1 cellular context compared by ENCODE assay signal in the genomic region with DNA sequence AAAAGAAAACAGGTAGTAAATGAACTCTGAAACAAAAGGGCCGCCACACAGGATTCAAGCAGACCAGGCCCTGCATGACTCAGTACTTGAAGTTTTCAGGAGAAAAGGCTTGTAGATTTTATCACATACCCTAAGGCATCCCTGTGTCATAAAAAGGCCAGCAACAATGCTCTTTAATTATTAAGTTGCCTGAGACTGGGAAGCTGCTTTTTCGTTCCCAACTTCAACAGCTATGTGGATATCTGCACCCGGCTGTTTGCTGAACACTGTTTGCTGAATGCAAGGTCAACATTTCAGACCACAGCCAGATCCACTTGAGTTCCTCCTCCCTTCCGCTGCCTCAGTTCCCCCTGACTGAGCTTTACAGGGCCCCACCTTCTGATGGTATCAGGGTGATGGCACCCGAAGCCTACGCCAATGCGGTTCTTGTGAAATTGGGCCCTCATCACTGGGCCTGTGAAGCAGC.
TF ChIP-seq lines count a peak whose summit lies in the region.

No MANE protein-coding gene starts in this region.

TF ChIP-seq in A549, 52 proteins besides CTCF, POLR2A, EP300 and RAD21:
- TF ChIP-seq RCOR1 (IDR thresholded peaks at IDR 0.05; ENCODE audit: low read depth, low read length) (no peak), RARB (CRISPR knock-in tag; IDR thresholded peaks at IDR 0.05) (peak; percentile 60; the same call in 1 of the 2 replicates), KDM1A (IDR thresholded peaks at IDR 0.05; ENCODE audit: low read depth) (no peak), GATA3 (IDR thresholded peaks at IDR 0.05; ENCODE audit: borderline replicate concordance) (peak; percentile 89; the same call in 1 of the 2 replicates), FOSB (CRISPR knock-in tag; IDR thresholded peaks at IDR 0.05) (no peak), KDM5A (IDR thresholded peaks at IDR 0.05) (no peak), MAFK (IDR thresholded peaks at IDR 0.05; ENCODE audit: partially characterized antibody) (peak; percentile 30), CHD4 (IDR thresholded peaks at IDR 0.05; ENCODE audit: borderline replicate concordance) (no peak), ZFP36 (IDR thresholded peaks at IDR 0.05; ENCODE audit: borderline replicate concordance, partially characterized antibody) (no peak), CHD2 (IDR thresholded peaks at IDR 0.05; ENCODE audit: low read length, partially characterized antibody) (no peak), CEBPB (IDR thresholded peaks at IDR 0.05) (no peak; a peak in 1 of 4 replicates), JUN (IDR thresholded peaks at IDR 0.05) (no peak; a peak in 1 of 5 replicates), EHF (CRISPR knock-in tag; IDR thresholded peaks at IDR 0.05) (no peak; the same call in 1 of the 2 replicates), NR3C1 (IDR thresholded peaks at IDR 0.05) (no peak), BHLHE40 (IDR thresholded peaks at IDR 0.05; ENCODE audit: low read depth, low read length) (no peak), FOSL2 (IDR thresholded peaks at IDR 0.05) (no peak), FOSL2 (CRISPR knock-in tag; IDR thresholded peaks at IDR 0.05) (peak; percentile 69), RFX5 (IDR thresholded peaks at IDR 0.05) (no peak), HEYL (CRISPR knock-in tag; IDR thresholded peaks at IDR 0.05) (no peak), JUNB (IDR thresholded peaks at IDR 0.05) (no peak), HOXB13 (CRISPR knock-in tag; IDR thresholded peaks at IDR 0.05; ENCODE audit: low read depth) (no peak), CBX8 (IDR thresholded peaks at IDR 0.05) (no peak), NFE2L2 (conservative IDR thresholded peaks at IDR 0.05; ENCODE audit: low read length) (no peak), CBX2 (IDR thresholded peaks at IDR 0.05; ENCODE audit: borderline replicate concordance, low read depth) (no peak), FOXS1 (CRISPR knock-in tag; IDR thresholded peaks at IDR 0.05) (no peak), TFCP2L1 (CRISPR knock-in tag; IDR thresholded peaks at IDR 0.05) (no peak), HOXA7 (CRISPR knock-in tag; IDR thresholded peaks at IDR 0.05) (peak; percentile 68; the same call in 1 of the 2 replicates), TP53 (CRISPR knock-in tag; IDR thresholded peaks at IDR 0.05) (peak; percentile 90; the same call in 1 of the 2 replicates)
- TF ChIP-seq, protein P1, sequence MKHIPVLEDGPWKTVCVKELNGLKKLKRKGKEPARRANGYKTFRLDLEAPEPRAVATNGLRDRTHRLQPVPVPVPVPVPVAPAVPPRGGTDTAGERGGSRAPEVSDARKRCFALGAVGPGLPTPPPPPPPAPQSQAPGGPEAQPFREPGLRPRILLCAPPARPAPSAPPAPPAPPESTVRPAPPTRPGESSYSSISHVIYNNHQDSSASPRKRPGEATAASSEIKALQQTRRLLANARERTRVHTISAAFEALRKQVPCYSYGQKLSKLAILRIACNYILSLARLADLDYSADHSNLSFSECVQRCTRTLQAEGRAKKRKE (CRISPR knock-in tag; IDR thresholded peaks at IDR 0.05; ENCODE audit: low read depth): no peak
- TF ChIP-seq, protein P2, sequence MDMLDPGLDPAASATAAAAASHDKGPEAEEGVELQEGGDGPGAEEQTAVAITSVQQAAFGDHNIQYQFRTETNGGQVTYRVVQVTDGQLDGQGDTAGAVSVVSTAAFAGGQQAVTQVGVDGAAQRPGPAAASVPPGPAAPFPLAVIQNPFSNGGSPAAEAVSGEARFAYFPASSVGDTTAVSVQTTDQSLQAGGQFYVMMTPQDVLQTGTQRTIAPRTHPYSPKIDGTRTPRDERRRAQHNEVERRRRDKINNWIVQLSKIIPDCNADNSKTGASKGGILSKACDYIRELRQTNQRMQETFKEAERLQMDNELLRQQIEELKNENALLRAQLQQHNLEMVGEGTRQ (IDR thresholded peaks at IDR 0.05): no peak
- TF ChIP-seq, protein P3, sequence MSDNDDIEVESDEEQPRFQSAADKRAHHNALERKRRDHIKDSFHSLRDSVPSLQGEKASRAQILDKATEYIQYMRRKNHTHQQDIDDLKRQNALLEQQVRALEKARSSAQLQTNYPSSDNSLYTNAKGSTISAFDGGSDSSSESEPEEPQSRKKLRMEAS (IDR thresholded peaks at IDR 0.05): 0 out of 2 replicates have a peak, but pooled peaks have one; percentile 13
- TF ChIP-seq, protein P4, sequence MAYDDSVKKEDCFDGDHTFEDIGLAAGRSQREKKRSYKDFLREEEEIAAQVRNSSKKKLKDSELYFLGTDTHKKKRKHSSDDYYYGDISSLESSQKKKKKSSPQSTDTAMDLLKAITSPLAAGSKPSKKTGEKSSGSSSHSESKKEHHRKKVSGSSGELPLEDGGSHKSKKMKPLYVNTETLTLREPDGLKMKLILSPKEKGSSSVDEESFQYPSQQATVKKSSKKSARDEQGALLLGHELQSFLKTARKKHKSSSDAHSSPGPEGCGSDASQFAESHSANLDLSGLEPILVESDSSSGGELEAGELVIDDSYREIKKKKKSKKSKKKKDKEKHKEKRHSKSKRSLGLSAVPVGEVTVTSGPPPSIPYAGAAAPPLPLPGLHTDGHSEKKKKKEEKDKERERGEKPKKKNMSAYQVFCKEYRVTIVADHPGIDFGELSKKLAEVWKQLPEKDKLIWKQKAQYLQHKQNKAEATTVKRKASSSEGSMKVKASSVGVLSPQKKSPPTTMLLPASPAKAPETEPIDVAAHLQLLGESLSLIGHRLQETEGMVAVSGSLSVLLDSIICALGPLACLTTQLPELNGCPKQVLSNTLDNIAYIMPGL (CRISPR knock-in tag; IDR thresholded peaks at IDR 0.05; ENCODE audit: borderline replicate concordance): no peak
TF ChIP-seq in A549: peak in this region for 7.
